ENCODE assay signal across 1 cellular context in the genomic region with DNA sequence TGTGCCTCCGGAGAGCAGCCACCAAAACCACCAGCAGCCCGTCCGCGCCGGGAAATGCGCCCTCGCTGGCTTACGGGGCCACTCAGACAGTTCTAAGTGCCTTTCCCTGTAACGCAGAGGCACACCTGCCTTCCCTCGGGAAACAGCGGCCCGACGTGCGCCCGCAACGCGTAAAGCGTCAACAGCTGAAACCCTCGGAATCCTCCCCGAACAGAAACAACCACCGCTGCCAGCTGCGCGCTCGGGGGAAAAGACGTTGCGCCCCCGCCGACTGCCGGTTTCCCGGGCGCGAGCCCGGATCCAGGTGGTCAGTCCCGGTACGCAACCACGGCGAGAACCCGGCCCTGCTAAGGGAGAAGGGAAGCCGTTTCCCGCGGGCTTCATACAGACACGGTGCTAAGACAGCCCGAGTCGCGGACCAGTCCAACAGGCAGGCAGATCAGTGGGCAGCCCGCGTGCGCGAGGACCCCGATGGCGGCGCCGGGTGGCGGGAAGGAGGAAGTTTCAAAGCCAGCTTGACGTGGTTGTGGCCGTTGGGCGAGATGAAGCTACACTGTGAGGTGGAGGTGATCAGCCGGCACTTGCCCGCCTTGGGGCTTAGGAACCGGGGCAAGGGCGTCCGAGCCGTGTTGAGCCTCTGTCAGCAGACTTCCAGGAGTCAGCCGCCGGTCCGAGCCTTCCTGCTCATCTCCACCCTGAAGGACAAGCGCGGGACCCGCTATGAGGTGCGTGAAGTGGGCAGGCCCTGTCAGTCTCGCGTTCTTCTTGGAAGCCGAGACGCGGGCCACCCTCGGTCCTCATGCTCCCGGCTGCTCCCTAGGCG.
TF ChIP-seq lines count a peak whose summit lies in the region.

A gene with protein sequence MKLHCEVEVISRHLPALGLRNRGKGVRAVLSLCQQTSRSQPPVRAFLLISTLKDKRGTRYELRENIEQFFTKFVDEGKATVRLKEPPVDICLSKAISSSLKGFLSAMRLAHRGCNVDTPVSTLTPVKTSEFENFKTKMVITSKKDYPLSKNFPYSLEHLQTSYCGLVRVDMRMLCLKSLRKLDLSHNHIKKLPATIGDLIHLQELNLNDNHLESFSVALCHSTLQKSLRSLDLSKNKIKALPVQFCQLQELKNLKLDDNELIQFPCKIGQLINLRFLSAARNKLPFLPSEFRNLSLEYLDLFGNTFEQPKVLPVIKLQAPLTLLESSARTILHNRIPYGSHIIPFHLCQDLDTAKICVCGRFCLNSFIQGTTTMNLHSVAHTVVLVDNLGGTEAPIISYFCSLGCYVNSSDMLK (plus strand): TSS at position 462 of the 823 bp plus-strand sequence. CDS start 81 bp downstream, at position 543.

TF ChIP-seq in HCT116, 20 proteins besides CTCF, POLR2A, EP300 and RAD21 (continued from another document):
- TF ChIP-seq POLR2AphosphoS5 (IDR thresholded peaks at IDR 0.05; ENCODE audit: low read depth, low read length): peak; percentile 72; the same call in 1 of the 2 replicates
- TF ChIP-seq CBX3 (IDR thresholded peaks at IDR 0.05; ENCODE audit: low read depth): 0 out of 2 replicates have a peak, but pooled peaks have one; percentile 30
- TF ChIP-seq ZFX (IDR thresholded peaks at IDR 0.05): peak; percentile 54; the same call in 1 of the 2 replicates
- TF ChIP-seq, protein P1, sequence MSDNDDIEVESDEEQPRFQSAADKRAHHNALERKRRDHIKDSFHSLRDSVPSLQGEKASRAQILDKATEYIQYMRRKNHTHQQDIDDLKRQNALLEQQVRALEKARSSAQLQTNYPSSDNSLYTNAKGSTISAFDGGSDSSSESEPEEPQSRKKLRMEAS (IDR thresholded peaks at IDR 0.05): peak; percentile 83
- no peak; the same call in 1 of the 2 replicates for TF ChIP-seq ELF1 (IDR thresholded peaks at IDR 0.05; ENCODE audit: borderline replicate concordance, low read depth)
